Comparison of ENCODE assay signal across 28 cellular contexts in the genomic region with DNA sequence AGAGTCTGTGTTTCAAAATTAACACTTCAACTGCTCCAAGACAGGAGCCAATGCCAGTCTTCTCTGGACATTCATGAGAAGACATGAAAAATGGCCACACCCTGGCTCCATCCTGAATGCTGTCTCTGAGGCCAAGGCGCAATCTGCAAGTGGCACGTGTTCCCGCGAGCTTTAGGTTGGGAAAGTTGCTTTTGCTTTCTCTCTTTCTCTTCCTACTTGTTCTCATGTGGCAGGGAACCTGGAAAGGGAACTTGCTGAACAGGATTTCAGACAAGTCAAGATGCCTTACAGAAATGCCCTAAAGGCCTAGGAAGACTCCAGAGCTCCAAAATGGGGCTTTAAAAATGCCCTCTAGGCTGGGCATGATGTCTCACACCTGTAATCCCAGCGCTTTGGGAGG.
DNase-seq lines count a peak whose midpoint lies in the region; ATAC-seq and TF ChIP-seq lines count a peak whose summit lies in the region.
"Had no signal": no experiment of that assay in that cellular context is flagged by ENCODE, and none has a peak within 500 bp of the region (broad histone marks: within the 10 kb centered on the region; RNA-seq: fewer than 3 reads in every experiment).

No MANE protein-coding gene starts in this region.

- no peak for TF ChIP-seq CTCF in C4-2B (conservative IDR thresholded peaks at IDR 0.05)
- no peak for TF ChIP-seq CTCF in HL-60 (IDR thresholded peaks at IDR 0.05; ENCODE audit: insufficient read depth, low read length)
- TF ChIP-seq CTCF in PC-9 (conservative IDR thresholded peaks at IDR 0.05) = no peak
- TF ChIP-seq CTCF in lower lobe of right lung (IDR thresholded peaks at IDR 0.05) = no peak

- DNase-seq in HL-60 (ENCODE audit: low read depth in 1 of 2, low spot score in 1 of 2) (peak; percentile 40 to 45), PC-9 (peak; percentile 43 to 74), lower lobe of right lung (no peak), T-helper 2 cell (no peak), mesenteric fat pad (ENCODE audit: low spot score) (no peak), T-cell (no peak), DMS53 treated with DMSO at 0.1 percent for 48 hours (lab: John Stamatoyannopoulos, UW; ENCODE audit: unreplicated experiment) (no peak)
- DNase-seq: activated CD4-positive, alpha-beta memory T cell treated with anti-CD3 and anti-CD28 coated beads for 36 hours; activated CD4-positive, alpha-beta T cell treated with anti-CD3 and anti-CD28 coated beads for 1 hour; activated naive CD4-positive, alpha-beta T cell treated with anti-CD3 and anti-CD28 coated beads, Interleukin-2, amount 10 ng/mL, durations not matched to agents 7 days and 5 days; Caco-2; DMS79 treated with DMSO at 0.1 percent for 48 hours; GF-D8; HCEC 1CT; kidney glomerular epithelial cell; MM.1S; NCI-H446 treated with DMSO at 0.1 percent for 48 hours; NCI-H82; OCI-M1; stimulated activated naive CD4-positive, alpha-beta T cell; T-helper 17 cell had no signal

- H3K4me2 ChIP-seq in PC-9 = no peak overlapping the region

- H3K27me3 Mint-ChIP-seq in T-cell = no peaks in the 10 kb centered on the region
- H3K27me3 Mint-ChIP-seq: activated CD4-positive, alpha-beta memory T cell treated with anti-CD3 and anti-CD28 coated beads for 36 hours; activated naive CD4-positive, alpha-beta T cell treated with anti-CD3 and anti-CD28 coated beads, Interleukin-2, amount 10 ng/mL, durations not matched to agents 7 days and 5 days; T-helper 17 cell had no signal

- H2AFZ ChIP-seq in PC-9 = no peak overlapping the region

- peaks cover 0 to 4% (median 0%) of the 10 kb centered on the region in 3 donors for H3K9me3 Mint-ChIP-seq in T-cell
- H3K9me3 Mint-ChIP-seq: activated CD4-positive, alpha-beta memory T cell treated with anti-CD3 and anti-CD28 coated beads for 36 hours; activated T-helper 1 cell treated with anti-CD3 and anti-CD28 coated beads, Interleukin-12 subunit alpha, Interleukin-12 subunit beta, Interleukin-2, Interleukin-4 antibody, amounts not matched to agents 30 ng/mL and 10 ng/mL and 1 ng/mL, durations not matched to agents 14 hours and 24 hours and 36 hours had no signal

- H3K27me3 ChIP-seq in HL-60 (ENCODE audit: insufficient read depth, poor library complexity, severe bottlenecking) (no peaks in the 10 kb centered on the region), PC-9 (ENCODE audit: insufficient read depth, low read depth) (no peaks in the 10 kb centered on the region), lower lobe of right lung (ENCODE audit: low read depth) (no peaks in the 10 kb centered on the region)
- H3K27me3 ChIP-seq: adrenal gland, gastroesophageal sphincter, upper lobe of left lung had no signal

- H4K20me1 ChIP-seq in PC-9 (ENCODE audit: insufficient read depth) = no peaks in the 10 kb centered on the region; the same call in 1 of the 2 replicates

- H3K9me2 ChIP-seq in PC-9 (ENCODE audit: insufficient read depth) = no peaks in the 10 kb centered on the region

- no peaks in the 10 kb centered on the region for H3K9me3 ChIP-seq in PC-9 (ENCODE audit: insufficient read depth, low read depth)
- H3K9me3 ChIP-seq in lower lobe of right lung = no peaks in the 10 kb centered on the region
- H3K9me3 ChIP-seq: adrenal gland, Caco-2, gastroesophageal sphincter, upper lobe of left lung had no signal

- H3K36me3 ChIP-seq in PC-9 (ENCODE audit: low read depth) (peaks cover 42% of the 10 kb centered on the region), lower lobe of right lung (peaks cover 93% of the 10 kb centered on the region)

- no peak overlapping the region for H3K4me3 Mint-ChIP-seq in T-cell
- H3K4me3 Mint-ChIP-seq: activated CD4-positive, alpha-beta memory T cell treated with anti-CD3 and anti-CD28 coated beads for 36 hours; activated naive CD4-positive, alpha-beta T cell treated with anti-CD3 and anti-CD28 coated beads, Interleukin-2, amount 10 ng/mL, durations not matched to agents 7 days and 5 days; activated T-helper 1 cell treated with anti-CD3 and anti-CD28 coated beads, Interleukin-12 subunit alpha, Interleukin-12 subunit beta, Interleukin-2, Interleukin-4 antibody, amounts not matched to agents 30 ng/mL and 10 ng/mL and 1 ng/mL, durations not matched to agents 14 hours and 24 hours and 36 hours; T-helper 17 cell had no signal

- no peaks in the 10 kb centered on the region for H3K36me3 Mint-ChIP-seq in T-cell
- H3K36me3 Mint-ChIP-seq: activated CD4-positive, alpha-beta memory T cell treated with anti-CD3 and anti-CD28 coated beads for 36 hours; activated naive CD4-positive, alpha-beta T cell treated with anti-CD3 and anti-CD28 coated beads, Interleukin-2, amount 10 ng/mL, durations not matched to agents 7 days and 5 days had no signal

- peaks cover 9% of the 10 kb centered on the region for H3F3A ChIP-seq in PC-9 (ENCODE audit: insufficient read depth, low read depth)

- ATAC-seq in lower lobe of right lung = peak in 1 of 2 donors; percentile 20
- no peak for ATAC-seq in T-cell (replicated peaks in 1 of 4)
- ATAC-seq: gastroesophageal sphincter, SK-N-SH treated with all-trans-retinoic acid at 6 μM for 48 hours, T-helper 17 cell had no signal

- no TSS peak for BruUV-seq in PC-9 (replicated peaks; lab: Mats Ljungman, UMichigan)

- peaks cover 0 to 8% (median 0%) of the 10 kb centered on the region in 3 donors for H3K4me1 Mint-ChIP-seq in T-cell

- H3K79me2 ChIP-seq in PC-9 (ENCODE audit: low read depth) = no peaks in the 10 kb centered on the region

- H3K4me1 ChIP-seq in PC-9 (replicated peaks; ENCODE audit: insufficient read depth) = no peaks in the 10 kb centered on the region
- H3K4me1 ChIP-seq in lower lobe of right lung = peaks cover 13% of the 10 kb centered on the region
- H3K4me1 ChIP-seq: Caco-2 had no signal

- intact Hi-C loops in PC-9 (cut with micrococcal nuclease; ENCODE audit: unreplicated experiment) = loop anchor here (2.0 to 5.0 kb wide), 5 partner anchors 93 to 519 kb away; partner anchors contain the start of genes OTULIN and OTULINL
- intact Hi-C loops in lower lobe of right lung (cut with DNase I) = no loop called here

- H3K27ac ChIP-seq in C4-2B = peak overlapping the region; percentile 52
- H3K27ac ChIP-seq in HL-60 (replicated peaks) = peak overlapping the region; percentile 59
- H3K27ac ChIP-seq in PC-9 = no peak overlapping the region
- peak overlapping the region; percentile 24 for H3K27ac ChIP-seq in lower lobe of right lung
- H3K27ac ChIP-seq: gastroesophageal sphincter had no signal

- no peak overlapping the region for H3K4me3 ChIP-seq in HL-60 (replicated peaks; ENCODE audit: insufficient read depth, low read length)
- H3K4me3 ChIP-seq in PC-9 = no peak overlapping the region
- H3K4me3 ChIP-seq in lower lobe of right lung = no peak overlapping the region
- H3K4me3 ChIP-seq: adrenal gland, gastroesophageal sphincter, skin epidermis, upper lobe of left lung had no signal

- POLR2A ChIA-PET in PC-9 (lab: Charles Lee; ENCODE audit: unreplicated experiment) = interaction anchor here (0.6 kb wide), 3 partner anchors 21 to 457 kb away, joined by 3 to 7 read pairs (median 3); no protein-coding TSS in a partner anchor
- POLR2A ChIA-PET in T-cell (lab: Charles Lee) = no interaction called here

- CTCF ChIA-PET in PC-9 (lab: Charles Lee) (interaction anchor here (1.4 kb wide), 1 partner anchor 159 kb away, joined by 6 read pairs; no protein-coding TSS in a partner anchor), T-cell (lab: Charles Lee) (no interaction called here)

- no peak overlapping the region for H3K27ac Mint-ChIP-seq in T-cell
- H3K27ac Mint-ChIP-seq: activated CD4-positive, alpha-beta memory T cell treated with anti-CD3 and anti-CD28 coated beads for 36 hours; activated naive CD4-positive, alpha-beta T cell treated with anti-CD3 and anti-CD28 coated beads, Interleukin-2, amount 10 ng/mL, durations not matched to agents 7 days and 5 days; activated T-helper 1 cell treated with anti-CD3 and anti-CD28 coated beads, Interleukin-12 subunit alpha, Interleukin-12 subunit beta, Interleukin-2, Interleukin-4 antibody, amounts not matched to agents 30 ng/mL and 10 ng/mL and 1 ng/mL, durations not matched to agents 14 hours and 24 hours and 36 hours; T-helper 17 cell had no signal

Comparison
In these comparisons a context has a peak if more than half of its experiments do, and no peak if none do; other contexts are left out.
1. DNase-seq: peak in HL-60 (2 of 2) and PC-9 (2 of 2); none in lower lobe of right lung (single experiment), T-helper 2 cell (0 of 5), mesenteric fat pad (single experiment), T-cell (0 of 34) and DMS53 treated with DMSO at 0.1 percent for 48 hours (single experiment).